8 cellular contexts compared by ENCODE assay signal in the genomic region with DNA sequence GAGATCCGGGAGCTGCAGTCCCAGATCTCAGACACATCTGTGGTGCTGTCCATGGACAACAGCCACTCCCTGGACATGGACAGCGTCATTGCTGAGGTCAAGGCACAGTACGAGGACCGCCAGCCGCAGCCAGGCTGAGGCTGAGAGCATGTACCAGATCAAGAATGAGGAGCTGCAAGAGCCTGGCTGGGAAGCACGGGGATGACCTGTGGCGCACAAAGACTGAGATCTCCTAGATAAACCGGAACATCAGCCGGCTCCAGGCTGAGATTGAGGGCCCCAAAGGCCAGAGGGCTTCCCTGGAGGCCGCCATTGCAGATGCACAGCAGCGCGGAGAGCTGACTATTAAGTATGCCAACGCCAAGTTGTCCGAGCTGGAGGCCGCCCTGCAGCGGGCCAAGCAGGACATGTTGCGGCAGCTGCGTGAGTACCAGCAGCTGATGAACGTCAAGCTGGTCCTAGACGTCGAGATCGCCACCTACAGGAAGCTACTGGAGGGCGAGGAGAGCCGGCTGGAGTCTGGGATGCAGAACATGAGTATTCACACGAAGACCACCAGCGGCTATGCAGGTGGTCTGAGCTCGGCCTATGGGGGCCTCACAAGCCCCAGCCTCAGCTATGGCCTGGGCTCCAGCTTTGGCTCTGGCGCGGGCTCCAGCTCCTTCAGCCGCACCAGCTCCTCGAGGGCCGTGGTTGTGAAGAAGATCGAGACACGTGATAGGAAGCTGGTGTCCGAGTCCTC. TPM values are rescaled to one million over a fixed set of nuclear protein-coding genes. Genes with fewer than 3 reads are reported as not detected.
DNase-seq lines count a peak whose midpoint lies in the region; ATAC-seq and TF ChIP-seq lines count a peak whose summit lies in the region.

No MANE protein-coding gene starts in this region.

- H4K5ac ChIP-seq in mesendoderm (ENCODE audit: low read length), result no peak overlapping the region

- H3K27ac ChIP-seq in mesendoderm (ENCODE audit: low read depth, low read length), result no peak overlapping the region
- no peak overlapping the region for H3K27ac ChIP-seq in thyroid gland

- H2BK120ac ChIP-seq in mesendoderm (ENCODE audit: low read depth, low read length), result no peak overlapping the region

- ATAC-seq in GM19397 (IDR thresholded peaks at IDR 0.05; ENCODE audit: unreplicated experiment) (no peak), HG03571 (IDR thresholded peaks at IDR 0.05; ENCODE audit: unreplicated experiment) (no peak)

- TF ChIP-seq POLR2A in NB4 (IDR thresholded peaks at IDR 0.05; ENCODE audit: extremely low read depth, insufficient read length), result no peak
- TF ChIP-seq POLR2A in thyroid gland (IDR thresholded peaks at IDR 0.05), result no peak

- CTCF ChIA-PET in GM10248 (lab: Yijun Ruan, JAX), result interaction anchor here (0.6 to 3.8 kb wide), 22 partner anchors 9 to 213 kb away, joined by 3 to 30 read pairs (median 4); a partner anchor contains a TSS

- no peak overlapping the region for H3K4me3 ChIP-seq in NB4 (ENCODE audit: low read depth, low read length)
- H3K4me3 ChIP-seq in mesendoderm (ENCODE audit: low read length), result no peak overlapping the region
- H3K4me3 ChIP-seq in thyroid gland (replicated peaks in 1 of 3), result no peak overlapping the region

- H3K56ac ChIP-seq in mesendoderm (ENCODE audit: low read length), result no peak overlapping the region

- no peaks in the 10 kb centered on the region for H3K36me3 ChIP-seq in mesendoderm (ENCODE audit: control insufficient read depth, insufficient read depth, low read length)
- H3K36me3 ChIP-seq in thyroid gland, result no peaks in the 10 kb centered on the region

- H3K9me3 ChIP-seq in thyroid gland, result no peaks in the 10 kb centered on the region

- H3K4me1 ChIP-seq in mesendoderm (ENCODE audit: control insufficient read depth, low read depth, low read length) (no peaks in the 10 kb centered on the region), thyroid gland (peaks cover 0 to 6% of the 10 kb centered on the region in 2 donors)

- WGBS in mesendoderm (ENCODE audit: extremely low coverage, insufficient coverage, low lambda C conversion rate), result no CpG with 5 or more reads among the region's 35 CpGs
- 17 to 27% methylated on average over 29 of the region's 35 CpGs for WGBS in thyroid gland, 2 donors

- no peak overlapping the region for H3K4me2 ChIP-seq in mesendoderm (ENCODE audit: low read length)

- no peak overlapping the region for H3K9ac ChIP-seq in mesendoderm (ENCODE audit: low read length)

- no peaks in the 10 kb centered on the region for H3K79me1 ChIP-seq in mesendoderm (ENCODE audit: low read length)

- H4K8ac ChIP-seq in mesendoderm (ENCODE audit: low read depth, low read length), result no peak overlapping the region

- intact Hi-C loops in thyroid gland (cut with DNase I), result loop anchor here (10.0 kb wide), 1 partner anchor 149 kb away; a partner anchor contains a TSS

- DNase-seq in GM10248 (ENCODE audit: extremely low spot score), result peak; percentile 66
- DNase-seq in NB4 (ENCODE audit: low read depth), result peak; percentile 72
- DNase-seq in UCSD-AML1 (lab: John Stamatoyannopoulos, UW; ENCODE audit: unreplicated experiment), result peak; percentile 59
- peak; percentile 36 for DNase-seq in epidermal melanocyte (ENCODE audit: insufficient read length, low spot score)
- peak; percentile 81 for DNase-seq in mesendoderm
- DNase-seq in thyroid gland, result peak; percentile 76 to 78

- no peak overlapping the region for H3K23ac ChIP-seq in mesendoderm (ENCODE audit: low read length)

- H3K27me3 ChIP-seq in mesendoderm (ENCODE audit: insufficient read depth, low read length, poor library complexity) (no peaks in the 10 kb centered on the region), thyroid gland (no peaks in the 10 kb centered on the region)

- H2BK5ac ChIP-seq in mesendoderm (ENCODE audit: low read length), result no peak overlapping the region

- H3K79me2 ChIP-seq in mesendoderm (ENCODE audit: control insufficient read depth, insufficient read depth, low read length), result no peaks in the 10 kb centered on the region

- TF ChIP-seq CTCF in GM10248 (IDR thresholded peaks at IDR 0.05; ENCODE audit: control extremely low read depth, extremely low read depth, low read depth, missing control alignments), result peak; percentile 54
- TF ChIP-seq CTCF in NB4 (IDR thresholded peaks at IDR 0.05; ENCODE audit: low read depth, low read length), result peak; percentile 55
- TF ChIP-seq CTCF in thyroid gland (IDR thresholded peaks at IDR 0.05), result peak; percentile 20 to 80 (median 47)

- H2AK5ac ChIP-seq in mesendoderm (ENCODE audit: low read length), result no peak overlapping the region

- no peak overlapping the region for H3K18ac ChIP-seq in mesendoderm (ENCODE audit: low read length)

- no peak overlapping the region for H2BK15ac ChIP-seq in mesendoderm (replicated peaks; ENCODE audit: low read depth)

- POLR2A ChIA-PET in GM10248 (lab: Yijun Ruan, JAX), result no interaction called here

- no peak overlapping the region for H3K4ac ChIP-seq in mesendoderm (ENCODE audit: low read depth, low read length)

RNA-seq across cellular contexts. Expression of a gene that starts 25.5 kb away (rescaled TPM):
- polyA plus RNA-seq in mesendoderm (2013, experiment 1 of 2), result 0.07 TPM
- polyA plus RNA-seq in mesendoderm (2013, experiment 2 of 2), result 0.10 TPM
- not detected for total RNA-seq in thyroid gland

RNA-seq across cellular contexts. Expression of a gene that starts 28.6 kb away (rescaled TPM):
- 12.0 TPM for polyA plus RNA-seq in mesendoderm (2013, experiment 1 of 2)
- 12.5 TPM for polyA plus RNA-seq in mesendoderm (2013, experiment 2 of 2)
- 10 to 100 TPM; 31.2 to 56.2 (median 47.4) TPM for total RNA-seq in thyroid gland
